7 cellular contexts compared by ENCODE assay signal in genomic region chr14:101669629-101670028, GRCh38.
"Had no signal": no experiment of that assay in that cellular context is flagged by ENCODE, and none has a peak within 500 bp of the region (broad histone marks: within the 10 kb centered on the region; RNA-seq: fewer than 3 reads in every experiment).

No MANE protein-coding gene starts in this region.

- DNase-seq: IMR-90, KBM-7, KG1 had no signal

- H3K27ac ChIP-seq: HL-60, KMS-11 had no signal

- FAIRE-seq: HepG2, HTR-8/SVneo had no signal

- H3K9ac ChIP-seq: KMS-11 had no signal

- ATAC-seq: HepG2 had no signal

- H3K4me2 ChIP-seq: KMS-11 had no signal
